Comparison of ENCODE assay signal across 2 cellular contexts in genomic region chr7:91320679-91321078, GRCh38.
TF ChIP-seq lines count a peak whose summit lies in the region.

No MANE protein-coding gene starts in this region.

TF ChIP-seq in GM23338, 12 proteins besides CTCF, POLR2A, EP300 and RAD21:
- TF ChIP-seq CREB1 (CRISPR knock-in tag; IDR thresholded peaks at IDR 0.05; ENCODE audit: low read depth): no peak
- TF ChIP-seq EZH2 (IDR thresholded peaks at IDR 0.05; ENCODE audit: low read depth, unreplicated experiment): no peak
- no peak for TF ChIP-seq NANOG (IDR thresholded peaks at IDR 0.05; ENCODE audit: borderline replicate concordance)
- no peak for TF ChIP-seq REST (IDR thresholded peaks at IDR 0.05; ENCODE audit: unreplicated experiment)
- no peak for TF ChIP-seq ZNF331 (CRISPR knock-in tag; IDR thresholded peaks at IDR 0.05; ENCODE audit: low read depth)
- no peak for TF ChIP-seq ZNF114 (CRISPR knock-in tag; IDR thresholded peaks at IDR 0.05)
- no peak for TF ChIP-seq ETS1 (IDR thresholded peaks at IDR 0.05)
- TF ChIP-seq JUNB (IDR thresholded peaks at IDR 0.05; ENCODE audit: unreplicated experiment): no peak
- TF ChIP-seq EZH2phosphoT487 (IDR thresholded peaks at IDR 0.05; ENCODE audit: unreplicated experiment): no peak
- TF ChIP-seq ZNF462 (CRISPR knock-in tag; IDR thresholded peaks at IDR 0.05): no peak
- TF ChIP-seq POLR2AphosphoS5 (IDR thresholded peaks at IDR 0.05; ENCODE audit: low read depth): no peak
- no peak for TF ChIP-seq STAT1 (IDR thresholded peaks at IDR 0.05; ENCODE audit: unreplicated experiment)

TF ChIP-seq in K562, 482 proteins besides CTCF, POLR2A, EP300 and RAD21:
- TF ChIP-seq ZFX (CRISPR knock-in tag; IDR thresholded peaks at IDR 0.05) (no peak), ZC3H8 (IDR thresholded peaks at IDR 0.05) (no peak), CHD7 (IDR thresholded peaks at IDR 0.05; ENCODE audit: low read depth, low read length) (no peak), HES1 (IDR thresholded peaks at IDR 0.05; ENCODE audit: low read depth) (no peak), XRCC5 (IDR thresholded peaks at IDR 0.05; ENCODE audit: low read depth, low read length) (no peak), ZNF232 (CRISPR knock-in tag; IDR thresholded peaks at IDR 0.05) (no peak), NFE2 (IDR thresholded peaks at IDR 0.05; ENCODE audit: low read depth) (no peak), AFF1 (IDR thresholded peaks at IDR 0.05; ENCODE audit: low read depth in 1 of 2, partially characterized antibody in 2 of 2) (no peak), TEAD1 (CRISPR knock-in tag; IDR thresholded peaks at IDR 0.05) (no peak), POLR2B (IDR thresholded peaks at IDR 0.05; ENCODE audit: low read depth, partially characterized antibody) (no peak), STAG1 (CRISPR knock-in tag; IDR thresholded peaks at IDR 0.05; ENCODE audit: borderline replicate concordance) (no peak), RFX7 (CRISPR knock-in tag; IDR thresholded peaks at IDR 0.05) (no peak), E2F6 (IDR thresholded peaks at IDR 0.05; ENCODE audit: borderline replicate concordance in 1 of 2, extremely low read depth in 1 of 2, insufficient read depth in 1 of 2, insufficient read length in 1 of 2, low read depth in 1 of 2, low read length in 1 of 2, poor library complexity in 1 of 2, severe bottlenecking in 1 of 2) (no peak), ZNF282 (CRISPR knock-in tag; IDR thresholded peaks at IDR 0.05) (no peak), PRDM10 (IDR thresholded peaks at IDR 0.05; ENCODE audit: partially characterized antibody) (no peak), ZNF79 (CRISPR knock-in tag; IDR thresholded peaks at IDR 0.05; ENCODE audit: low read depth) (no peak), E2F1 (CRISPR knock-in tag; IDR thresholded peaks at IDR 0.05) (no peak)
